Comparison of ENCODE assay signal across 12 cellular contexts in the genomic region with DNA sequence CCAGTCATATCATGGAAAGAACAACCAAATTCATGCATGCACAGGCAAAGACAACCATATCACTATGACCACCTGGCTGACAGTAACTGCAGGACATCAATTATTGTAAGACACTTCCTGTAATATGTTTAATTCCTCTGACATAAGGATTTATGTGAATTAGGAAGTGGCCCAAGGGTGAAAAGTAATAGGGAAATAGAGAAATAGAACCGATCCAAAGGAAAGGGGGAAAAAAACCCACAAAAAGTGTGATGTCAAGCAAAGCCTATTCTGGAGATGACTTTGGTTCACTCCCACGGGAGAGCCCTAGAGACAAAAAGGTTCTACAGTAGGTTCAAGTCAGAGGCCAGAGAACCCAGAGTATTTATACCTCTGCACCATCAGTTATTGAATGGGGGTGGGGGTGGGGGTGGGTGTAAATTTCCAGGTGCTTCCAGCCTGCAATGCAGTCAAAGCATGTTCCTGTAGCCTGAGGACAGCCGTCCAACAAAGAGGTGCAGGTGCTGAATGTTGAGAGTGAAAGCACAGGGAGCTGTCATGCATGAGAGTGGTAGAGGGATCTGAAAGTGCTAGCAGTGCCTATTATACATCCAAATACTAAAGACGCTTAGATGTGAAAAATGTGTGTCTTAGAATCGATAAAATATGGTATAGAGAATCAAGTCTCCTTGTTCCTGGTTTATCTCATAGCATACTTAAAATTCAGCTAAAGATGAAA.
DNase-seq lines count a peak whose midpoint lies in the region; ATAC-seq lines count a peak whose summit lies in the region.
"Had no signal": no experiment of that assay in that cellular context is flagged by ENCODE, and none has a peak within 500 bp of the region (broad histone marks: within the 10 kb centered on the region; RNA-seq: fewer than 3 reads in every experiment).

No MANE protein-coding gene starts in this region.

- no peaks in the 10 kb centered on the region for H3K27me3 Mint-ChIP-seq in stimulated activated naive B cell treated with anti-CD40 and anti-IgM and Interleukin-4, amounts not matched to agents 10 μg/mL and 1 μg/mL and 100 μg/mL, for 72 hours
- no peaks in the 10 kb centered on the region for H3K27me3 Mint-ChIP-seq in activated CD8-positive, alpha-beta T cell treated with anti-CD3 and anti-CD28 coated beads, Interleukin-2, amount 10 ng/mL, durations not matched to agents 7 days and 5 days (ENCODE audit: low read depth)

- no peak overlapping the region for H3K27ac Mint-ChIP-seq in stimulated activated naive B cell treated with anti-CD40 and anti-IgM and Interleukin-4, amounts not matched to agents 10 μg/mL and 1 μg/mL and 100 μg/mL, for 72 hours
- no peak overlapping the region for H3K27ac Mint-ChIP-seq in activated CD8-positive, alpha-beta T cell treated with anti-CD3 and anti-CD28 coated beads, Interleukin-2, amount 10 ng/mL, durations not matched to agents 7 days and 5 days
- H3K27ac Mint-ChIP-seq: activated T-helper 1 cell treated with anti-CD3 and anti-CD28 coated beads, Interleukin-12 subunit alpha, Interleukin-12 subunit beta, Interleukin-2, Interleukin-4 antibody, amounts not matched to agents 30 ng/mL and 10 ng/mL and 1 ng/mL, durations not matched to agents 14 hours and 24 hours and 36 hours had no signal

- peaks cover 0 to 4% of the 10 kb centered on the region in 2 donors for H3K36me3 Mint-ChIP-seq in stimulated activated naive B cell treated with anti-CD40 and anti-IgM and Interleukin-4, amounts not matched to agents 10 μg/mL and 1 μg/mL and 100 μg/mL, for 72 hours
- H3K36me3 Mint-ChIP-seq in activated CD8-positive, alpha-beta T cell treated with anti-CD3 and anti-CD28 coated beads, Interleukin-2, amount 10 ng/mL, durations not matched to agents 7 days and 5 days (ENCODE audit: low read depth) = no peaks in the 10 kb centered on the region

- POLR2A ChIA-PET in activated CD8-positive, alpha-beta T cell treated with anti-CD3 and anti-CD28 coated beads, Interleukin-2, amount 10 ng/mL, durations not matched to agents 7 days and 5 days (lab: Charles Lee) = no interaction called here

- ATAC-seq in GM21717 (IDR thresholded peaks at IDR 0.05; ENCODE audit: unreplicated experiment) = peak; percentile 88
- ATAC-seq in HG03175 (IDR thresholded peaks at IDR 0.05; ENCODE audit: unreplicated experiment) = peak; percentile 96
- peak; percentile 97 to 98 for ATAC-seq in stimulated activated naive B cell treated with anti-CD40 and anti-IgM and Interleukin-4, amounts not matched to agents 10 μg/mL and 1 μg/mL and 100 μg/mL, for 72 hours (replicated peaks)
- ATAC-seq in activated CD8-positive, alpha-beta T cell treated with anti-CD3 and anti-CD28 coated beads, Interleukin-2, amount 10 ng/mL, durations not matched to agents 7 days and 5 days = no peak
- ATAC-seq: gastroesophageal sphincter had no signal

- DNase-seq in NCI-H146 (lab: John Stamatoyannopoulos, UW) = peak; percentile 8
- no peak for DNase-seq in NCI-H146 treated with DMSO at 0.1 percent for 48 hours (lab: John Stamatoyannopoulos, UW; ENCODE audit: unreplicated experiment)
- DNase-seq in stimulated activated naive B cell treated with anti-CD40 and anti-IgM and Interleukin-4, amounts not matched to agents 10 μg/mL and 1 μg/mL and 100 μg/mL, for 72 hours = peak; percentile 19
- no peak for DNase-seq in middle frontal gyrus (ENCODE audit: extremely low spot score, low spot score)
- DNase-seq in amniotic stem cell (lab: John Stamatoyannopoulos, UW) = no peak
- no peak for DNase-seq in activated CD8-positive, alpha-beta T cell treated with anti-CD3 and anti-CD28 coated beads, Interleukin-2, amount 10 ng/mL, durations not matched to agents 7 days and 5 days
- DNase-seq: KG1, stomach had no signal

- CTCF ChIA-PET in activated CD8-positive, alpha-beta T cell treated with anti-CD3 and anti-CD28 coated beads, Interleukin-2, amount 10 ng/mL, durations not matched to agents 7 days and 5 days (lab: Charles Lee) = no interaction called here

- H3K4me3 Mint-ChIP-seq in stimulated activated naive B cell treated with anti-CD40 and anti-IgM and Interleukin-4, amounts not matched to agents 10 μg/mL and 1 μg/mL and 100 μg/mL, for 72 hours = no peak overlapping the region
- no peak overlapping the region for H3K4me3 Mint-ChIP-seq in activated CD8-positive, alpha-beta T cell treated with anti-CD3 and anti-CD28 coated beads, Interleukin-2, amount 10 ng/mL, durations not matched to agents 7 days and 5 days
- H3K4me3 Mint-ChIP-seq: activated T-helper 1 cell treated with anti-CD3 and anti-CD28 coated beads, Interleukin-12 subunit alpha, Interleukin-12 subunit beta, Interleukin-2, Interleukin-4 antibody, amounts not matched to agents 30 ng/mL and 10 ng/mL and 1 ng/mL, durations not matched to agents 14 hours and 24 hours and 36 hours had no signal

- H3K9me3 Mint-ChIP-seq in stimulated activated naive B cell treated with anti-CD40 and anti-IgM and Interleukin-4, amounts not matched to agents 10 μg/mL and 1 μg/mL and 100 μg/mL, for 72 hours = no peaks in the 10 kb centered on the region
- H3K9me3 Mint-ChIP-seq in activated CD8-positive, alpha-beta T cell treated with anti-CD3 and anti-CD28 coated beads, Interleukin-2, amount 10 ng/mL, durations not matched to agents 7 days and 5 days (ENCODE audit: insufficient read depth) = no peaks in the 10 kb centered on the region
- H3K9me3 Mint-ChIP-seq: activated T-helper 1 cell treated with anti-CD3 and anti-CD28 coated beads, Interleukin-12 subunit alpha, Interleukin-12 subunit beta, Interleukin-2, Interleukin-4 antibody, amounts not matched to agents 30 ng/mL and 10 ng/mL and 1 ng/mL, durations not matched to agents 14 hours and 24 hours and 36 hours had no signal

- H3K4me1 Mint-ChIP-seq in stimulated activated naive B cell treated with anti-CD40 and anti-IgM and Interleukin-4, amounts not matched to agents 10 μg/mL and 1 μg/mL and 100 μg/mL, for 72 hours = peaks cover 5 to 11% of the 10 kb centered on the region in 2 donors
- H3K4me1 Mint-ChIP-seq in activated CD8-positive, alpha-beta T cell treated with anti-CD3 and anti-CD28 coated beads, Interleukin-2, amount 10 ng/mL, durations not matched to agents 7 days and 5 days (ENCODE audit: low read depth) = no peaks in the 10 kb centered on the region

Comparison
In these comparisons a context has a peak if more than half of its experiments do, and no peak if none do; other contexts are left out.
1. DNase-seq: peak in NCI-H146 (single experiment) and stimulated activated naive B cell treated with anti-CD40 and anti-IgM and Interleukin-4, amounts not matched to agents 10 μg/mL and 1 μg/mL and 100 μg/mL, for 72 hours (single experiment); none in NCI-H146 treated with DMSO at 0.1 percent for 48 hours (single experiment), middle frontal gyrus (single experiment), amniotic stem cell (single experiment) and activated CD8-positive, alpha-beta T cell treated with anti-CD3 and anti-CD28 coated beads, Interleukin-2, amount 10 ng/mL, durations not matched to agents 7 days and 5 days (single experiment).